Comparison of ENCODE assay signal across 16 cellular contexts in genomic region chr14:93301821-93302447, GRCh38. TPM values are rescaled to one million over a fixed set of nuclear protein-coding genes. Genes with fewer than 3 reads are reported as not detected.
A peak's percentile ranks its signal among the peaks of the same experiment; 100 is the strongest.
DNase-seq lines count a peak whose midpoint lies in the region; TF ChIP-seq lines count a peak whose summit lies in the region.
"Had no signal": no experiment of that assay in that cellular context is flagged by ENCODE, and none has a peak within 500 bp of the region (broad histone marks: within the 10 kb centered on the region; RNA-seq: fewer than 3 reads in every experiment).

No MANE protein-coding gene starts in this region.

- H3K4me3 ChIP-seq in endodermal cell (ENCODE audit: low read length) (no peak overlapping the region), esophagus squamous epithelium (no peak overlapping the region), foreskin fibroblast (ENCODE audit: low read depth in 1 of 2, low read length in 2 of 2) (no peak overlapping the region)
- H3K4me3 ChIP-seq: uterus had no signal

- no peaks in the 10 kb centered on the region for H3K27me3 Mint-ChIP-seq in endodermal cell (ENCODE audit: insufficient read depth)
- H3K27me3 Mint-ChIP-seq in mesothelial cell of epicardium (ENCODE audit: low read depth) = no peaks in the 10 kb centered on the region
- H3K27me3 Mint-ChIP-seq: T-cell had no signal

- H3K36me3 Mint-ChIP-seq in endodermal cell (ENCODE audit: low read depth) = peaks cover 2% of the 10 kb centered on the region
- no peaks in the 10 kb centered on the region for H3K36me3 Mint-ChIP-seq in mesothelial cell of epicardium
- H3K36me3 Mint-ChIP-seq: natural killer cell had no signal

- H3K4me1 Mint-ChIP-seq in endodermal cell (peaks cover 43% of the 10 kb centered on the region), mesothelial cell of epicardium (peaks cover 37% of the 10 kb centered on the region)

- in situ Hi-C loops in Caki2 (cut with HindIII; ENCODE audit: low pct_unique_long_range_greater_than_20kb, low sequenced_read_pairs) = no loop called here

- WGBS in endodermal cell (ENCODE audit: insufficient coverage in 1 of 2, insufficient read length in 1 of 2), 2 experiments = 83 to 89% methylated on average over 4 to 6 of the region's 6 CpGs
- 74 to 80% methylated on average over 6 of the region's 6 CpGs for WGBS in esophagus squamous epithelium, 2 donors

- H3K4me3 Mint-ChIP-seq in endodermal cell = no peak overlapping the region
- no peak overlapping the region for H3K4me3 Mint-ChIP-seq in mesothelial cell of epicardium
- H3K4me3 Mint-ChIP-seq: natural killer cell, T-cell had no signal

- intact Hi-C loops in esophagus squamous epithelium (cut with DNase I) = no loop called here

- DNase-seq in Caki2 (ENCODE audit: low read depth) (peak; percentile 78), NCI-H226 (peak; percentile 88), endodermal cell (peak; percentile 65), mesothelial cell of epicardium (ENCODE audit: low spot score in 2 of 2, unreplicated experiment in 2 of 2) (peak in 1 of 2 experiments; percentile 43), inferior parietal cortex (ENCODE audit: extremely low spot score) (no peak), esophagus squamous epithelium (lab: John Stamatoyannopoulos, UW) (no peak), NOMO-1 treated with DMSO at 0.1 percent for 48 hours (lab: John Stamatoyannopoulos, UW; ENCODE audit: unreplicated experiment) (no peak), foreskin fibroblast (no peak)
- DNase-seq: activated CD4-positive, alpha-beta T cell treated with anti-CD3 and anti-CD28 coated beads for 48 hours; aorta; GOT3; natural killer cell; NCI-H2081 treated with DMSO at 0.1 percent for 48 hours; T-cell; uterus had no signal

- TF ChIP-seq CTCF in endodermal cell (conservative IDR thresholded peaks at IDR 0.05) (no peak), mesothelial cell of epicardium (IDR thresholded peaks at IDR 0.05; ENCODE audit: unreplicated experiment) (no peak), esophagus squamous epithelium (IDR thresholded peaks at IDR 0.05) (no peak), foreskin fibroblast (IDR thresholded peaks at IDR 0.05; ENCODE audit: low read depth, low read length) (no peak)

- H3K27ac Mint-ChIP-seq in endodermal cell (peak overlapping the region; percentile 96), mesothelial cell of epicardium (peak overlapping the region; percentile 87)
- H3K27ac Mint-ChIP-seq: T-cell had no signal

- H3K36me3 ChIP-seq in endodermal cell (ENCODE audit: control insufficient read depth, insufficient read depth, low read length) (no peaks in the 10 kb centered on the region), esophagus squamous epithelium (no peaks in the 10 kb centered on the region)
- H3K36me3 ChIP-seq: uterus had no signal

- TF ChIP-seq POLR2A in esophagus squamous epithelium (IDR thresholded peaks at IDR 0.05) = no peak

- H3K27me3 ChIP-seq in endodermal cell (ENCODE audit: control insufficient read depth, insufficient read depth, low read length, poor library complexity, severe bottlenecking) (no peaks in the 10 kb centered on the region), esophagus squamous epithelium (no peaks in the 10 kb centered on the region)
- H3K27me3 ChIP-seq: uterus had no signal

- H3K4me1 ChIP-seq in endodermal cell (ENCODE audit: control insufficient read depth, insufficient read depth, low read length) (peaks cover 6% of the 10 kb centered on the region), esophagus squamous epithelium (peaks cover 0 to 39% (median 11%) of the 10 kb centered on the region in 3 donors)

- peak overlapping the region; percentile 37 for H3K27ac ChIP-seq in endodermal cell (ENCODE audit: low read depth, low read length)
- H3K27ac ChIP-seq in esophagus squamous epithelium = no peak overlapping the region
- H3K27ac ChIP-seq: uterus had no signal

- no peak overlapping the region for H3K9ac ChIP-seq in endodermal cell (ENCODE audit: extremely low read depth, low read length, poor library complexity, severe bottlenecking)

- H3K9me3 ChIP-seq in endodermal cell (ENCODE audit: control insufficient read depth, low read length) = no peaks in the 10 kb centered on the region
- H3K9me3 ChIP-seq in esophagus squamous epithelium = no peaks in the 10 kb centered on the region
- H3K9me3 ChIP-seq: uterus had no signal

- H3K9me3 Mint-ChIP-seq in endodermal cell = no peaks in the 10 kb centered on the region
- no peaks in the 10 kb centered on the region for H3K9me3 Mint-ChIP-seq in mesothelial cell of epicardium
- H3K9me3 Mint-ChIP-seq: natural killer cell, T-cell had no signal

RNA-seq across cellular contexts. Expression of gene BTBD7, which starts 30.9 kb away (rescaled TPM):
- total RNA-seq in Caki2 (2014; rRNA removed; shearing (Covaris generic); ENCODE audit: low replicate concordance) = 11.2 and 12.9 TPM in 2 replicates
- total RNA-seq in endodermal cell (10 to 100 TPM; 42.8 to 48.6 TPM), mesothelial cell of epicardium (52.1 to 58.4 TPM (median 52.3 TPM) in 3 replicates), esophagus squamous epithelium (10 to 100 TPM; 17.9 to 30.5 (median 20.9) TPM)
- polyA plus RNA-seq in endodermal cell (2013, experiment 1 of 2) = 18.2 TPM
- polyA plus RNA-seq in endodermal cell (2013, experiment 2 of 2) = 19.4 TPM

RNA-seq across cellular contexts. Expression of gene COX8C, which starts 45.0 kb away (rescaled TPM):
- not detected in 2 replicates for total RNA-seq in Caki2 (2014; rRNA removed; shearing (Covaris generic); ENCODE audit: low replicate concordance)
- total RNA-seq in endodermal cell (not detected), mesothelial cell of epicardium (0.73 to 1.2 TPM in 2 of 3 replicates, not detected in the other), esophagus squamous epithelium (not detected)
- 0.68 TPM for polyA plus RNA-seq in endodermal cell (2013, experiment 1 of 2)
- not detected for polyA plus RNA-seq in endodermal cell (2013, experiment 2 of 2)
- total RNA-seq: aorta, natural killer cell, T-cell, uterus had no signal
- polyA plus RNA-seq: AG04450, aorta had no signal

Comparison
In these comparisons a context has a peak if more than half of its experiments do, and no peak if none do; other contexts are left out.
1. DNase-seq: peak in Caki2 (single experiment), NCI-H226 (single experiment) and endodermal cell (single experiment); none in inferior parietal cortex (single experiment), esophagus squamous epithelium (single experiment), NOMO-1 treated with DMSO at 0.1 percent for 48 hours (single experiment) and foreskin fibroblast (0 of 2).